Comparison of ENCODE assay signal across 10 cellular contexts in the genomic region with DNA sequence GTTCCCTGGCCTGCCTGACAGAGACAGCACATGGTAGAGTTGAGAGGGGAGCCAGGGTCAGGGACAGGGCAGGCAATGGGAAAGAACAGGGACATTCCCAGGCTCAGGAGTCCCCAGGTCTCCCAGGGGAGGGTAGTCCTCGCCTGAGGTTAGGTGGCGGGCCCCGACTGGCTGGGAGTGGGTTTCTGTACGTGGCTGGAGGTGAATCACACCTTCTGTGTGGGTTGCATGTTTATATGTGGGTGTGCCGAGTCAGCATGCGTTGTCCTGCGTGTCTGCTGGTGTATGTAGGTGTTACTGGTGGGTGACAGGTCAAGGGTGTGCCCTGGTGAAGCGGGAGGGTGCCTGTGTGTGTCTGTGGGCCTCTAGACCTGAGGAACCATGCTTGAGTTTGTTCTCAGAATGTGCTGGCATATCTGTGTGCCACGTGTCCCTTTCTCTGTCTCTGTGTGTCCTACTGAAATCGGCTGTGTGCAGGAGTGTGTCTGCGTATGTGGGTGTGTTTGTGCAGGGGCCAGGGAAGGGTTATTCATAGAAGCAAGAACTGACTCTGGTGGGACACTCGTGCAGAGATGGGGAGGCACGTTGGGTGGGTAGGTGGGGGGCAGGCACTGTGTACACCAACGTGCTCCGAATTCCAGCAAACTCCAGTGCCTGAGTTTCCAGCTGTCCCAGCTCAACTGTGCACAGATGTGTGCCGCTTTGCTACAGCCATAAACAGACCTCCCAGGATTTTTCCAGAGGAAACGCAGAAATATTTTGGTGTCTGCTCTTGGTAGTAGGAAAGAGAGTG. TPM values are rescaled to one million over a fixed set of nuclear protein-coding genes. Genes with fewer than 3 reads are reported as not detected.
DNase-seq lines count a peak whose midpoint lies in the region; ATAC-seq and TF ChIP-seq lines count a peak whose summit lies in the region.
"Had no signal": no experiment of that assay in that cellular context is flagged by ENCODE, and none has a peak within 500 bp of the region (broad histone marks: within the 10 kb centered on the region; RNA-seq: fewer than 3 reads in every experiment).

No MANE protein-coding gene starts in this region.

- 54% methylated on average over 10 of the region's 17 CpGs for WGBS in esophagus muscularis mucosa

- intact Hi-C loops in esophagus muscularis mucosa (cut with DNase I) = no loop called here

- H3K4me1 ChIP-seq in esophagus muscularis mucosa (peaks cover 25 to 62% (median 56%) of the 10 kb centered on the region in 4 donors), rectal smooth muscle tissue (ENCODE audit: control insufficient read depth, insufficient read depth, low read length) (no peaks in the 10 kb centered on the region)

- DNase-seq in esophagus muscularis mucosa (ENCODE audit: extremely low spot score) (no peak), hepatic stellate cell (ENCODE audit: low spot score) (no peak), NCI-H2029 treated with DMSO at 0.1 percent for 48 hours (lab: John Stamatoyannopoulos, UW) (no peak)

- TF ChIP-seq POLR2A in esophagus muscularis mucosa (IDR thresholded peaks at IDR 0.05; ENCODE audit: low read depth) = no peak

- H3K27ac ChIP-seq in esophagus muscularis mucosa (replicated peaks in 1 of 4) (peak overlapping the region; percentile 68 to 79 (median 76)), rectal smooth muscle tissue (ENCODE audit: low read depth, low read length) (peak overlapping the region; percentile 67)

- TF ChIP-seq CTCF in esophagus muscularis mucosa (IDR thresholded peaks at IDR 0.05) = no peak

- no peaks in the 10 kb centered on the region for H3K27me3 ChIP-seq in esophagus muscularis mucosa
- no peaks in the 10 kb centered on the region for H3K27me3 ChIP-seq in rectal smooth muscle tissue (ENCODE audit: control insufficient read depth, insufficient read depth, low read length)

- H3K4me3 ChIP-seq in esophagus muscularis mucosa = no peak overlapping the region
- no peak overlapping the region for H3K4me3 ChIP-seq in rectal smooth muscle tissue (ENCODE audit: low read length)

- no peak for TF ChIP-seq EP300 in esophagus muscularis mucosa (IDR thresholded peaks at IDR 0.05)

- H3K9ac ChIP-seq in rectal smooth muscle tissue (ENCODE audit: low read length) = no peak overlapping the region

- no peaks in the 10 kb centered on the region for H3K36me3 ChIP-seq in esophagus muscularis mucosa
- H3K36me3 ChIP-seq in rectal smooth muscle tissue (ENCODE audit: control insufficient read depth, insufficient read depth, low read length) = no peaks in the 10 kb centered on the region

- peak; percentile 63 for ATAC-seq in GM18907 (IDR thresholded peaks at IDR 0.05; ENCODE audit: unreplicated experiment)
- ATAC-seq in HG03196 (IDR thresholded peaks at IDR 0.05; ENCODE audit: unreplicated experiment) = peak; percentile 55
- no peak for ATAC-seq in HG03571 (IDR thresholded peaks at IDR 0.05; ENCODE audit: unreplicated experiment)
- ATAC-seq in GM18502 (IDR thresholded peaks at IDR 0.05; ENCODE audit: poor library complexity, unreplicated experiment) = no peak

- no peaks in the 10 kb centered on the region for H3K9me3 ChIP-seq in esophagus muscularis mucosa

RNA-seq across cellular contexts. Expression of a gene that starts 23.8 kb away (rescaled TPM):
- 10 to 100 TPM; 30.7 to 66.1 (median 58.1) TPM for total RNA-seq in esophagus muscularis mucosa

RNA-seq across cellular contexts. Expression of a gene that starts 49.1 kb away (rescaled TPM):
- total RNA-seq in esophagus muscularis mucosa = 1 to 10 TPM in 1 of 4 donors, under 1 TPM in 3; 0.45 to 1.3 (median 0.75) TPM
- total RNA-seq: glomerular endothelial cell; T-helper 2 cell treated with Interferon-gamma antibody and Interleukin-4, amounts not matched to agents 100 ng/mL and 5 ng/mL, for 36 hours had no signal

RNA-seq across cellular contexts. Expression of a gene that starts 52.9 kb away (rescaled TPM):
- total RNA-seq in esophagus muscularis mucosa = not detected
- total RNA-seq: glomerular endothelial cell; T-helper 2 cell treated with Interferon-gamma antibody and Interleukin-4, amounts not matched to agents 100 ng/mL and 5 ng/mL, for 36 hours had no signal

Comparison
In these comparisons a context has a peak if more than half of its experiments do, and no peak if none do; other contexts are left out.
1. ATAC-seq: peak in GM18907 (single experiment) and HG03196 (single experiment); none in HG03571 (single experiment) and GM18502 (single experiment).